8 cellular contexts compared by ENCODE assay signal in the genomic region with DNA sequence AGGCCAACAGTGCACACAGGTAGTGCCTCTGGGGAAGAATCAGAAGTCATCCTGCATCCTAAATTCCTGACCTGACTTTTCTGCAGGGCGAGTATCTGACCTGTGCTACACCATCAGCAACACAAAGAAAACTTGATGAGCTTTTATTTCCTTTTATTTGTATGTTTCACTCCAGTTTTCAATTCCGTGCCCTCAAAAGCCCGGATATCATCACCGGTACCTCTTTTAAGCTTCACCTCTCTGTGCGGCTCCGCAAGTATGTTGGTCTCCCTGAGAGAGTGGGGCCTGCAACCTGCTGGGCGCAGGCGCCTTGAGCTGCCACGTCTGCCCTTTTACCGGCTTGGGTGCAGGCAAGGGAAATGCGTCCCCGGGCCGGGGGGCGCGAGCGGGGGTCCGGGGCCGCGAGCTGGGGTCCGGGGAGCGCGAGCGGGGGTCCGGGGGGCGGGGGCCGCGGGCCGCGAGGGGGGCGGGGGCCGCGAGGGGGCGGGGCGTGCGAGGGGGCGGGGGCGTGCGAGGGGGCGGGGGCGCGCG. TPM values are rescaled to one million over a fixed set of nuclear protein-coding genes. Genes with fewer than 3 reads are reported as not detected.
DNase-seq lines count a peak whose midpoint lies in the region; ATAC-seq and TF ChIP-seq lines count a peak whose summit lies in the region.
"Had no signal": no experiment of that assay in that cellular context is flagged by ENCODE, and none has a peak within 500 bp of the region (broad histone marks: within the 10 kb centered on the region; RNA-seq: fewer than 3 reads in every experiment).

No MANE protein-coding gene starts in this region.

- no peak overlapping the region for H3K27ac Mint-ChIP-seq in T-helper 2 cell treated with Interferon-gamma antibody and Interleukin-4, amounts not matched to agents 5 μg/mL and 100 μg/mL, for 36 hours

- DNase-seq in T-helper 2 cell treated with Interferon-gamma antibody and Interleukin-4, amounts not matched to agents 5 μg/mL and 100 μg/mL, for 36 hours (ENCODE audit: low spot score), result no peak
- DNase-seq in choroid plexus epithelial cell (ENCODE audit: low read depth), result peak; percentile 61
- no peak for DNase-seq in left lobe of liver (ENCODE audit: low spot score)
- DNase-seq in stimulated activated naive CD4-positive, alpha-beta T cell treated with Interleukin-2 at 50 U/mL for 16 hours (lab: John Stamatoyannopoulos, UW), result peak; percentile 11

- no peak for TF ChIP-seq CTCF in choroid plexus epithelial cell (conservative IDR thresholded peaks at IDR 0.05; ENCODE audit: low read depth, low read length)

- H3K9me3 Mint-ChIP-seq in T-helper 2 cell treated with Interferon-gamma antibody and Interleukin-4, amounts not matched to agents 5 μg/mL and 100 μg/mL, for 36 hours, result peaks cover 45% of the 10 kb centered on the region

- H3K4me1 Mint-ChIP-seq in T-helper 2 cell treated with Interferon-gamma antibody and Interleukin-4, amounts not matched to agents 5 μg/mL and 100 μg/mL, for 36 hours (ENCODE audit: low read depth), result peaks cover 3% of the 10 kb centered on the region

- peak overlapping the region; percentile 51 for H3K4me3 Mint-ChIP-seq in T-helper 2 cell treated with Interferon-gamma antibody and Interleukin-4, amounts not matched to agents 5 μg/mL and 100 μg/mL, for 36 hours

- ATAC-seq in GM21723 (IDR thresholded peaks at IDR 0.05; ENCODE audit: unreplicated experiment) (peak; percentile 57), left lobe of liver (peak; percentile 26), GM19324 (IDR thresholded peaks at IDR 0.05; ENCODE audit: low FRiP score, unreplicated experiment) (no peak), GM19455 (IDR thresholded peaks at IDR 0.05; ENCODE audit: unreplicated experiment) (no peak)

- no peaks in the 10 kb centered on the region for H3K36me3 Mint-ChIP-seq in T-helper 2 cell treated with Interferon-gamma antibody and Interleukin-4, amounts not matched to agents 5 μg/mL and 100 μg/mL, for 36 hours (ENCODE audit: low read depth)

- H3K4me3 ChIP-seq in choroid plexus epithelial cell (ENCODE audit: low read depth, low read length), result peak overlapping the region; percentile 56
- H3K4me3 ChIP-seq: SJSA1 had no signal

- no peaks in the 10 kb centered on the region for H3K27me3 Mint-ChIP-seq in T-helper 2 cell treated with Interferon-gamma antibody and Interleukin-4, amounts not matched to agents 5 μg/mL and 100 μg/mL, for 36 hours (ENCODE audit: low read depth)

RNA-seq across cellular contexts. Expression of a gene that starts 4.3 kb away (rescaled TPM):
- not detected for total RNA-seq in left lobe of liver
- total RNA-seq: SJSA1 had no signal

RNA-seq across cellular contexts. Expression of a gene that starts 19.7 kb away (rescaled TPM):
- 16.3 TPM for total RNA-seq in left lobe of liver

RNA-seq across cellular contexts. Expression of a gene that starts 26.6 kb away (rescaled TPM):
- total RNA-seq in left lobe of liver, result not detected
- total RNA-seq: SJSA1 had no signal

RNA-seq across cellular contexts. Expression of a gene that starts 51.8 kb away (rescaled TPM):
- total RNA-seq in left lobe of liver, result not detected
- total RNA-seq: SJSA1 had no signal

RNA-seq across cellular contexts. Expression of a gene that starts 59.2 kb away (rescaled TPM):
- 0.18 TPM for total RNA-seq in left lobe of liver

Comparison
In these comparisons a context has a peak if more than half of its experiments do, and no peak if none do; other contexts are left out.
1. ATAC-seq: peak in GM21723 (single experiment) and left lobe of liver (single experiment); none in GM19324 (single experiment) and GM19455 (single experiment).
2. DNase-seq: peak in choroid plexus epithelial cell (single experiment) and stimulated activated naive CD4-positive, alpha-beta T cell treated with Interleukin-2 at 50 U/mL for 16 hours (single experiment); none in T-helper 2 cell treated with Interferon-gamma antibody and Interleukin-4, amounts not matched to agents 5 μg/mL and 100 μg/mL, for 36 hours (single experiment) and left lobe of liver (single experiment).